30 cellular contexts compared by ENCODE assay signal in genomic region chr10:124837687-124838086, GRCh38.
"Had no signal": no experiment of that assay in that cellular context is flagged by ENCODE, and none has a peak within 500 bp of the region (broad histone marks: within the 10 kb centered on the region; RNA-seq: fewer than 3 reads in every experiment).

No MANE protein-coding gene starts in this region.

- ATAC-seq: left colon; left lung; lower lobe of right lung; naive thymus-derived CD8-positive, alpha-beta T cell; pancreas; right cardiac atrium; sciatic nerve; stimulated activated effector memory CD8-positive, alpha-beta T cell treated with anti-CD3 and anti-CD28 coated beads, Interleukin-12 subunit alpha, Interleukin-12 subunit beta, amount 100 ng/mL, for 72 hours; upper lobe of right lung had no signal

- H3K4me1 ChIP-seq: left lung, lower lobe of right lung, pancreas, prostate gland, spleen, suprapubic skin, tibial artery, upper lobe of right lung had no signal

- H3K27ac ChIP-seq: left lung, lower lobe of right lung, pancreas, prostate gland, spleen, suprapubic skin, thoracic aorta, tibial artery, upper lobe of right lung had no signal

- H3K27me3 ChIP-seq: left lung, pancreas, spleen, suprapubic skin, tibial artery, upper lobe of right lung had no signal

- H3K4me3 ChIP-seq: left lung, lower lobe of right lung, pancreas, prostate gland, spleen, suprapubic skin, thoracic aorta, tibial artery, upper lobe of right lung had no signal

- H3K4me3 Mint-ChIP-seq: immature natural killer cell; naive thymus-derived CD8-positive, alpha-beta T cell; nephron; neural crest cell; stimulated activated effector memory CD8-positive, alpha-beta T cell treated with anti-CD3 and anti-CD28 coated beads, Interleukin-12 subunit alpha, Interleukin-12 subunit beta, amount 100 ng/mL, for 72 hours; stimulated activated naive CD8-positive, alpha-beta T cell treated with anti-CD3 and anti-CD28 coated beads, Interleukin-15, Interleukin-2, amounts not matched to agents 100 ng/mL and 50 ng/mL, for 24 hours had no signal

- H3K27ac Mint-ChIP-seq: immature natural killer cell; nephron; stimulated activated effector memory CD8-positive, alpha-beta T cell treated with anti-CD3 and anti-CD28 coated beads, Interleukin-12 subunit alpha, Interleukin-12 subunit beta, amount 100 ng/mL, for 72 hours; stimulated activated naive CD8-positive, alpha-beta T cell treated with anti-CD3 and anti-CD28 coated beads, Interleukin-15, Interleukin-2, amounts not matched to agents 100 ng/mL and 50 ng/mL, for 24 hours had no signal

- FAIRE-seq: islet of Langerhans, kidney, pancreas, small intestine, urothelium cell line had no signal

- DNase-seq: immature natural killer cell; kidney; left colon; left lung; lower lobe of right lung; mammary epithelial cell; mesenchymal stem cell; naive thymus-derived CD8-positive, alpha-beta T cell; nucleus accumbens; pancreas; posterior cingulate gyrus; retina; right cardiac atrium; small intestine; spleen; stimulated activated CD4-positive, alpha-beta T cell treated with anti-CD3 and anti-CD28 coated beads, Interleukin-4, amount 100 ng/mL, for 24 hours; stimulated activated naive CD4-positive, alpha-beta T cell; tibial artery; trophoblast cell; upper lobe of right lung had no signal

- H3K27me3 Mint-ChIP-seq: naive thymus-derived CD8-positive, alpha-beta T cell; stimulated activated naive CD8-positive, alpha-beta T cell treated with anti-CD3 and anti-CD28 coated beads, Interleukin-15, Interleukin-2, amounts not matched to agents 100 ng/mL and 50 ng/mL, for 24 hours had no signal

- H3K9me3 Mint-ChIP-seq: immature natural killer cell; naive thymus-derived CD8-positive, alpha-beta T cell; nephron; neural crest cell; stimulated activated effector memory CD8-positive, alpha-beta T cell treated with anti-CD3 and anti-CD28 coated beads, Interleukin-12 subunit alpha, Interleukin-12 subunit beta, amount 100 ng/mL, for 72 hours; stimulated activated naive CD8-positive, alpha-beta T cell treated with anti-CD3 and anti-CD28 coated beads, Interleukin-15, Interleukin-2, amounts not matched to agents 100 ng/mL and 50 ng/mL, for 24 hours had no signal

- H3K4me1 Mint-ChIP-seq: immature natural killer cell; naive thymus-derived CD8-positive, alpha-beta T cell; nephron; neural crest cell; stimulated activated effector memory CD8-positive, alpha-beta T cell treated with anti-CD3 and anti-CD28 coated beads, Interleukin-12 subunit alpha, Interleukin-12 subunit beta, amount 100 ng/mL, for 72 hours had no signal

- H3K9me3 ChIP-seq: left lung, lower lobe of right lung, pancreas, prostate gland, spleen, suprapubic skin, thoracic aorta, tibial artery, upper lobe of right lung had no signal
